8 cellular contexts compared by ENCODE assay signal in the genomic region with DNA sequence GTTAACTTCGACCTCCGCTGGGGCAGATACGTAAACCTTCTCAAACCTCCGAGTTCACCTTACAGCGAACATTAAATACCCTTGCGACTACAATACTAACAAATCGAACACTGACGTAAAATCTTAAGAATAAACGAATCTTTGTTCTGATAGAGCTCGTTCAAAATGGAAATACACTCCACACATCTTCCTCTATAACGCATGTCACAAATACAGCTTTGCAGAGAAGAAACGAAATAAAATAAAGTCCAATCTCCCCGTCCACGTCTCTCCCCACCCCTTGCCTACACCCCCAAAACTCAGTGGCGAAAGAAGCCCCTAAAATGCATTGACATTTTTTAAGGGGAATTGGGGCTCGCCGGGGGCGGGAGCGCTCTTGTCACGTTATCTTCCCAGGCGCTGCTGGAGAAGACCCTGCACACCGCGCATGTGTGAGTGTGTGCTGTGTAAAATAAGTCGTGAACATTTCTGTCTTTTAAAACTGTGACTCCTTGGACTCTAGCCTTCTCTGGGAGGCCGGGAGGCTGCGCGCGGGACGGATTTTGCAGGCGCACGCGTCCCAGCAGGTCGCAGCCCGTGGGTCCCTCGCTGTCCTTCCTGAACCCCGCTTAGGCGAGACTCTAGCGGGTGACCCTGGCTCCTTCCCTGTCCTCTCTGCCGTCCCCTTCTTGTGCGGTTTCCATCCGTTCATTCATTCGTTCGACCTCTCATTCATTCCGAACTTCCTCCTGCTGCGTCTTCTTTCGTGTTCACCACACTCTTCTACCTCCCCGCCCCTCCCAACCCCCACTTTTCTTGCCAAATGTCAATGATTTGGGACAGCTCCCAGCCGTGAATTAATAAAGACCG. TPM values are rescaled to one million over a fixed set of nuclear protein-coding genes. Genes with fewer than 3 reads are reported as not detected.
DNase-seq lines count a peak whose midpoint lies in the region; ATAC-seq, FAIRE-seq and TF ChIP-seq lines count a peak whose summit lies in the region.

No MANE protein-coding gene starts in this region.

- POLR2A ChIA-PET in GM12878 (lab: Charles Lee): interaction anchor here (0.6 kb wide), 1 partner anchor 1254 kb away, joined by 3 read pairs; no protein-coding TSS in a partner anchor

- H3K27me3 Mint-ChIP-seq in GM23338 (ENCODE audit: insufficient read depth, low read depth, poor library complexity): peaks cover 93% of the 10 kb centered on the region

- peak overlapping the region; percentile 77 for H3K4me3 ChIP-seq in GM23338
- peak overlapping the region; percentile 32; the same call in 1 of the 2 replicates for H3K4me3 ChIP-seq in GM12878

- CTCF ChIA-PET in GM12878 (lab: Yijun Ruan, JAX): interaction anchor here (1.8 kb wide), 1 partner anchor 533 kb away, joined by 4 read pairs; no protein-coding TSS in a partner anchor

- H3K36me3 Mint-ChIP-seq in GM23338 (ENCODE audit: low read depth): peaks cover 3% of the 10 kb centered on the region; the same call in 1 of the 3 replicates

- peak overlapping the region; percentile 75 for H3K4me3 Mint-ChIP-seq in GM23338

- no peak for TF ChIP-seq CTCF in GM23338 (conservative IDR thresholded peaks at IDR 0.05; ENCODE audit: low read depth in 2 of 2)
- no peak for TF ChIP-seq CTCF in GM12878 (IDR thresholded peaks at IDR 0.05 in 2 of 3, conservative IDR thresholded peaks at IDR 0.05 in 1 of 3; ENCODE audit: control insufficient read depth in 2 of 3, extremely low read depth in 1 of 3, insufficient read depth in 1 of 3, low read depth in 3 of 3, low read length in 3 of 3)

- no peak overlapping the region for H3K27ac Mint-ChIP-seq in GM23338

- DNase-seq in Ammon's horn (ENCODE audit: low spot score) (peak; percentile 30), GM23338 (ENCODE audit: low spot score) (peak; percentile 54), GM12878 (ENCODE audit: low read depth, low spot score) (no peak), myocyte (ENCODE audit: low read depth) (peak; percentile 42), hepatic stellate cell (ENCODE audit: low spot score) (no peak), NCI-H510A (lab: John Stamatoyannopoulos, UW) (no peak)

- H2AFZ ChIP-seq in GM23338 (no peak overlapping the region; the same call in 1 of the 2 replicates), GM12878 (ENCODE audit: control insufficient read depth, low read depth, low read length) (no peak overlapping the region; the same call in 1 of the 2 replicates)

- peaks cover 24% of the 10 kb centered on the region; the same call in 2 of the 3 replicates for H3K9me3 ChIP-seq in GM12878 (replicated peaks; ENCODE audit: control insufficient read depth, insufficient read depth, low read length)

- RAD21 ChIA-PET in GM12878 (lab: Charles Lee; ENCODE audit: unreplicated experiment): no interaction called here

- in situ Hi-C loops in GM12878 (cut with MboI): no loop called here

- TF ChIP-seq POLR2A in GM12878 (IDR thresholded peaks at IDR 0.05; ENCODE audit: low read depth, low read length): no peak

- intact Hi-C loops in GM12878 (cut with micrococcal nuclease; ENCODE audit: unreplicated experiment): no loop called here

- SMC1A ChIA-PET in GM12878 (lab: Charles Lee; ENCODE audit: uncharacterized antibody, unreplicated experiment): no interaction called here

- no peaks in the 10 kb centered on the region for H3K79me2 ChIP-seq in GM23338 (replicated peaks; ENCODE audit: insufficient read depth)
- no peaks in the 10 kb centered on the region for H3K79me2 ChIP-seq in GM12878 (ENCODE audit: control insufficient read depth, insufficient read depth, low read length)

- H3K27ac ChIP-seq in GM23338 (ENCODE audit: low read depth) (no peak overlapping the region), GM12878 (ENCODE audit: control insufficient read depth, insufficient read depth) (no peak overlapping the region)

- TF ChIP-seq EP300 in GM12878 (IDR thresholded peaks at IDR 0.05; ENCODE audit: borderline replicate concordance in 1 of 2, control insufficient read depth in 1 of 2, low read depth in 2 of 2, low read length in 2 of 2): no peak

- no peaks in the 10 kb centered on the region for H3K36me3 ChIP-seq in GM23338 (ENCODE audit: insufficient read depth)
- H3K36me3 ChIP-seq in GM12878 (ENCODE audit: control insufficient read depth in 2 of 2, insufficient read depth in 2 of 2, low read length in 1 of 2): no peaks in the 10 kb centered on the region

- no peak overlapping the region for H3K9ac ChIP-seq in GM12878 (ENCODE audit: control insufficient read depth, insufficient read depth, low read length)

- ATAC-seq in GM23338 (no peak), GM12878 (no peak), HG03469 (IDR thresholded peaks at IDR 0.05; ENCODE audit: unreplicated experiment) (no peak), GM19023 (IDR thresholded peaks at IDR 0.05; ENCODE audit: unreplicated experiment) (no peak)

- H3F3A ChIP-seq in GM23338 (replicated peaks; ENCODE audit: low read depth): peaks cover 40% of the 10 kb centered on the region

- peaks cover 12% of the 10 kb centered on the region; the same call in 1 of the 2 replicates for H4K20me1 ChIP-seq in GM23338 (replicated peaks; ENCODE audit: insufficient read depth)
- H4K20me1 ChIP-seq in GM12878 (ENCODE audit: control insufficient read depth, insufficient read depth): no peaks in the 10 kb centered on the region

- FAIRE-seq in GM12878 (lab: Jason Lieb, UNC): peak; percentile 61

- WGBS in GM12878 (ENCODE audit: insufficient coverage, insufficient replicate concordance, low lambda C conversion rate, missing lambda C conversion rate): 39% methylated on average over 43 of the region's 49 CpGs

- H3K4me1 ChIP-seq in GM23338 (ENCODE audit: insufficient read depth) (peaks cover 73% of the 10 kb centered on the region), GM12878 (ENCODE audit: control insufficient read depth, insufficient read depth, low read length) (peaks cover 9% of the 10 kb centered on the region)

- H3K4me2 ChIP-seq in GM23338 (peak overlapping the region; percentile 89), GM12878 (ENCODE audit: control insufficient read depth, insufficient read depth) (0 out of 2 replicates have a peak overlapping the region, but pooled peaks have one; percentile 50)

- H3K4me1 Mint-ChIP-seq in GM23338: peaks cover 59% of the 10 kb centered on the region

- peaks cover 2% of the 10 kb centered on the region for H3K9me3 Mint-ChIP-seq in GM23338

- peaks cover 94% of the 10 kb centered on the region for H3K27me3 ChIP-seq in GM23338 (ENCODE audit: insufficient read depth)
- H3K27me3 ChIP-seq in GM12878 (replicated peaks in 1 of 2; ENCODE audit: control insufficient read depth in 2 of 2, insufficient read depth in 2 of 2, low read length in 1 of 2): peaks cover 29 to 65% of the 10 kb centered on the region in 2 experiments

- no TSS peak for BruUV-seq in GM12878 (replicated peaks; lab: Mats Ljungman, UMichigan)

- TF ChIP-seq RAD21 in GM12878 (IDR thresholded peaks at IDR 0.05; ENCODE audit: insufficient read depth, low read depth, low read length): no peak

- H3K9me2 ChIP-seq in GM23338 (ENCODE audit: insufficient read depth): no peaks in the 10 kb centered on the region

TF ChIP-seq in GM23338, 12 proteins besides CTCF, POLR2A, EP300 and RAD21 (continues in another document):
- TF ChIP-seq EZH2 (IDR thresholded peaks at IDR 0.05; ENCODE audit: low read depth, unreplicated experiment): peak; percentile 73
- no peak for TF ChIP-seq STAT1 (IDR thresholded peaks at IDR 0.05; ENCODE audit: unreplicated experiment)

TF ChIP-seq in GM12878, 131 proteins besides CTCF, POLR2A, EP300 and RAD21 (continues in another document):
- TF ChIP-seq HDGF (IDR thresholded peaks at IDR 0.05) (no peak), SREBF1 (IDR thresholded peaks at IDR 0.05; ENCODE audit: low read length) (no peak), PML (IDR thresholded peaks at IDR 0.05; ENCODE audit: low read length) (no peak), POLR2AphosphoS2 (IDR thresholded peaks at IDR 0.05; ENCODE audit: low read depth, low read length) (no peak), TCF3 (IDR thresholded peaks at IDR 0.05; ENCODE audit: borderline replicate concordance, insufficient read depth, low read depth, low read length) (no peak)

RNA-seq across cellular contexts. Expression of a gene that starts 2.4 kb away (rescaled TPM):
- total RNA-seq in GM23338 (2014; rRNA removed; shearing (Covaris generic)): 0.23 TPM in 1 of 2 replicates, not detected in the other
- polyA plus RNA-seq in GM23338 (2016; fragmentation: Nextera tagmentation; extraction: Ambion mirVana): 0.42 and 0.71 TPM in 2 replicates
- total RNA-seq in GM12878 (2013; cell fraction: nucleolus; rRNA removed): 2.2 and 3.2 TPM in 2 replicates
- 0.11 and 0.17 TPM in 2 replicates for total RNA-seq in GM12878 (2014; rRNA removed)
- total RNA-seq in GM12878 (2014; rRNA removed; fragmentation: Illumina TruSeq; extraction: Trizol): 0.13 and 0.18 TPM in 2 replicates
- total RNA-seq in GM12878 (2021): 0.13 and 0.37 TPM in 2 replicates
- polyA plus RNA-seq in GM12878 (2011; ENCODE audit: low read depth): 1.2 TPM
- polyA plus RNA-seq in GM12878 (2011; rRNA removed): 22.6 and 25.9 TPM in 2 replicates
- 16.2 TPM in 2 replicates for polyA plus RNA-seq in GM12878 (2011; cell fraction: cytosol; rRNA removed)
- 9.7 and 9.8 TPM in 2 replicates for polyA plus RNA-seq in GM12878 (2011; cell fraction: nucleus; rRNA removed)
- 3.3 and 5.1 TPM in 2 replicates for polyA plus RNA-seq in GM12878 (2012)
- polyA plus RNA-seq in GM12878 (2014; fragmentation: Illumina TruSeq; extraction: Trizol): 0.25 TPM in 1 of 2 replicates, not detected in the other
- under 1 TPM; 0.15 to 0.23 TPM for polyA plus RNA-seq in GM12878 (2014; fragmentation: Nextera tagmentation; extraction: Ambion mirVana)
- polyA plus RNA-seq in GM12878 (2014; rRNA removed): 0.16 and 0.26 TPM in 2 replicates
- polyA plus RNA-seq in GM12878 (2016; fragmentation: Nextera tagmentation; extraction: Ambion mirVana): under 1 TPM in 1 of 2 experiments, not detected in 1; 0.24 TPM
- 9.9 and 10.5 TPM in 2 replicates for polyA minus RNA-seq in GM12878 (2011; rRNA and poly(A)+ RNA removed)
- polyA minus RNA-seq in GM12878 (2011; cell fraction: cytosol; rRNA and poly(A)+ RNA removed): 4.3 and 4.7 TPM in 2 replicates
- polyA minus RNA-seq in GM12878 (2011; cell fraction: nucleus; rRNA and poly(A)+ RNA removed): 1.2 and 1.5 TPM in 2 replicates
- 60.1 and 79.4 TPM in 2 replicates for total RNA-seq in myocyte
- polyA plus RNA-seq in myocyte (2012): 36.1 TPM

Comparison
In these comparisons a context has a peak if more than half of its experiments do, and no peak if none do; other contexts are left out.
1. DNase-seq: peak in Ammon's horn (single experiment), GM23338 (single experiment) and myocyte (single experiment); none in GM12878 (single experiment), hepatic stellate cell (single experiment) and NCI-H510A (single experiment).
2. RNA of a gene that starts 2.4 kb away (total RNA-seq): 60.1 to 79.4 TPM in myocyte; 0.23 TPM in GM23338 and 0.11 to 3.2 TPM in GM12878; every median in the first group is over 10 times any median in the second.